ENCODE assay signal across 24 cellular contexts in genomic region chr3:60085649-60086048, GRCh38.
"Had no signal": no experiment of that assay in that cellular context is flagged by ENCODE, and none has a peak within 500 bp of the region (broad histone marks: within the 10 kb centered on the region; RNA-seq: fewer than 3 reads in every experiment).

No MANE protein-coding gene starts in this region.

- DNase-seq: activated CD4-positive, alpha-beta T cell treated with anti-CD3 and anti-CD28 coated beads, Interleukin-2, amount 50 U/mL, for 4 hours; activated CD8-positive, alpha-beta memory T cell treated with anti-CD3 and anti-CD28 coated beads, Interleukin-2, amount 50 U/mL, for 4 hours; activated gamma-delta T cell treated with Interleukin-2 at 50 U/mL for 16 hours; activated naive CD8-positive, alpha-beta T cell treated with anti-CD3 and anti-CD28 coated beads for 36 hours; adrenal gland; anterior cingulate cortex; cerebellar nuclear complex; IMR-90; Kasumi-1; KBM-7; NCI-H1105 treated with DMSO at 0.1 percent for 48 hours; NCI-H1436 treated with DMSO at 0.1 percent for 48 hours; NCI-H187; NCI-H2081; NCI-H510A treated with DMSO at 0.1 percent for 48 hours; NCI-H69; NK-92 treated with Interleukin-12 subunit alpha and Interleukin-12 subunit beta, amount 100 ng/mL, for 24 hours; OCI-M1; Right ventricle myocardium superior; SJCRH30; SK-N-SH had no signal

- H3K4me3 Mint-ChIP-seq: activated naive CD8-positive, alpha-beta T cell treated with anti-CD3 and anti-CD28 coated beads for 36 hours had no signal

- H3K27me3 Mint-ChIP-seq: activated naive CD8-positive, alpha-beta T cell treated with anti-CD3 and anti-CD28 coated beads for 36 hours had no signal

- H3K27ac ChIP-seq: adrenal gland, RWPE1, SJCRH30 had no signal

- H3K27me3 ChIP-seq: adrenal gland, SJCRH30 had no signal

- H3K36me3 ChIP-seq: adrenal gland, SJCRH30 had no signal

- H3K9ac ChIP-seq: SK-N-SH had no signal

- H3K4me1 ChIP-seq: adrenal gland had no signal

- H3K4me3 ChIP-seq: adrenal gland, SJCRH30 had no signal

- H3K4me2 ChIP-seq: SK-N-SH had no signal

- ATAC-seq: activated CD4-positive, CD25-positive, alpha-beta regulatory T cell treated with anti-CD3 and anti-CD28 coated beads, Interleukin-2, amount 50 U/mL, for 24 hours; Panc1 had no signal

- H3K27ac Mint-ChIP-seq: activated naive CD8-positive, alpha-beta T cell treated with anti-CD3 and anti-CD28 coated beads for 36 hours had no signal

- H3K9me3 ChIP-seq: adrenal gland, SJCRH30, SK-N-SH had no signal
